8 cellular contexts compared by ENCODE assay signal in the genomic region with DNA sequence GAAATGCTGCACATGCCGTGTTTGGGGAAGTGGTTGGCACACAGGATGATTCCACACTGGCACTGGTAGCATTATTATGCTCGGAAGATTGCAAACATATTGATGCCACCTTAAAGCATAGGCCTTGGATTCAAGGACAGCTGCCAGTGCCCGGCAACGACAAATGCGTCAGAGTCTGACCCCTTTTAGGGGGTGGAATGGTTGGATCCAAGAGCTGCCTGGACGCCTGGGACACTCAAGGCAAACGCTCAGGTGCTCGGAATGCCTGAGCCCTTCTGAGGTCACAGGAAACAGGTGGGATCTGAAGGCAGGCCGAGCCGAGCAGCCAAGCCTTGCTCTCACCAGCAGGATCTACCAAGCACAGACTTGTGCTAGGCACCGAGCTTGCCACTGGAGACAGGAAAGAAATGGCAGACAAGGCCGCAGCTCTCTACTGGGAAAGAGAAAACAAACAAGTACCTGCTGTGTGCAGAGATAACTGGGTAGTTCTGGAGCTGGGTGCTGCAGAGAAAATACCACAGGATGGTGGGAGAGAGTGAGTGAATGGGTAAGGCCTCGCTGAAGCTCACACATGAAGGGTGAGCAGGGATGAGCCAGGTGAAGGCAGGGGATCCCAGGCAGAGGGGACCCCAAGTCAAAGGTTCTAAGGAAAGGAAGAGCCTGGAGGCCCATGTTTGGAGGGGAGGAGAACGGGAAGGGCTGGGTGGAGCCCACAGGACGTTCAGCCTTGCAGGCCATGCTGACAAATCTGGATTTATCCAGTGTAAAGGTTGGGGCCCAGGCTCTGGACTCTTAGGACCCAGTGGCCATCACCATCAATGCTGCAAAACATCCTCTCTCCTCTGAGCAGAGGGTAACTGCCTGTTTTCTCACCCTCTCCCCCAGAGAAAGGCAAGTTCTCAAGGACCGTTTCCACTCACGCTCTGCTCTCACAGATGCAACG. TPM values are rescaled to one million over a fixed set of nuclear protein-coding genes. Genes with fewer than 3 reads are reported as not detected.
DNase-seq lines count a peak whose midpoint lies in the region; ATAC-seq and TF ChIP-seq lines count a peak whose summit lies in the region.

No MANE protein-coding gene starts in this region.

- H3K4me1 ChIP-seq in heart left ventricle (peaks cover 8 to 91% (median 63%) of the 10 kb centered on the region in 12 donors), breast epithelium (peaks cover 0 to 14% of the 10 kb centered on the region in 2 donors), mesodermal cell (ENCODE audit: control insufficient read depth, insufficient read depth, low read length, poor library complexity, severe bottlenecking) (peaks cover 23% of the 10 kb centered on the region)

- intact Hi-C loops in heart left ventricle (cut with DNase I) = loop anchor here in 1 of 10 donors (10.0 kb wide), 1 partner anchor 164 kb away; a partner anchor contains a TSS
- intact Hi-C loops in cardiac septum (cut with DNase I) = loop anchor here (5.0 kb wide), 2 partner anchors 61 to 166 kb away; no protein-coding TSS in a partner anchor
- intact Hi-C loops in breast epithelium (cut with DNase I; ENCODE audit: low total_unique reads) = no loop called here

- TF ChIP-seq POLR2A in heart left ventricle (IDR thresholded peaks at IDR 0.05) (no peak), breast epithelium (IDR thresholded peaks at IDR 0.05) (no peak)

- H3K4me3 ChIP-seq in heart left ventricle (peak overlapping the region in 3 of 12 donors; percentile 3 to 13 (median 6)), breast epithelium (peak overlapping the region in 1 of 3 donors; percentile 8), mesodermal cell (ENCODE audit: extremely low read depth, insufficient read depth, low read length, poor library complexity, severe bottlenecking) (no peak overlapping the region), MG63 (no peak overlapping the region)

- H3K27ac ChIP-seq in heart left ventricle (peak overlapping the region in 11 of 12 donors; percentile 21 to 77 (median 51)), breast epithelium (peak overlapping the region; percentile 66 to 75), mesodermal cell (ENCODE audit: low read depth, low read length, severe bottlenecking) (peak overlapping the region; percentile 69)

- ATAC-seq in heart left ventricle (peak; percentile 2 to 31 (median 20)), GM21447 (IDR thresholded peaks at IDR 0.05; ENCODE audit: unreplicated experiment) (no peak), GM19455 (IDR thresholded peaks at IDR 0.05; ENCODE audit: unreplicated experiment) (no peak)

- H3K36me3 ChIP-seq in heart left ventricle (peaks cover 0 to 27% (median 4%) of the 10 kb centered on the region in 9 donors), breast epithelium (no peaks in the 10 kb centered on the region), mesodermal cell (ENCODE audit: control insufficient read depth, insufficient read depth, low read length) (peaks cover 64% of the 10 kb centered on the region), MG63 (peaks cover 3% of the 10 kb centered on the region)

- WGBS in heart left ventricle, 4 donors = 35 to 40% (median 38%) methylated on average over 18 of the region's 18 CpGs
- 83 to 88% methylated on average over 17 of the region's 18 CpGs for WGBS in mesodermal cell (ENCODE audit: insufficient coverage in 2 of 2), 2 experiments

- TF ChIP-seq CTCF in heart left ventricle (IDR thresholded peaks at IDR 0.05) = no peak
- TF ChIP-seq CTCF in breast epithelium (IDR thresholded peaks at IDR 0.05) = no peak

- no peaks in the 10 kb centered on the region for H3K9me3 ChIP-seq in heart left ventricle
- no peaks in the 10 kb centered on the region for H3K9me3 ChIP-seq in breast epithelium
- H3K9me3 ChIP-seq in mesodermal cell (ENCODE audit: control insufficient read depth, low read length) = no peaks in the 10 kb centered on the region
- no peaks in the 10 kb centered on the region for H3K9me3 ChIP-seq in MG63

- DNase-seq in heart left ventricle = peak in 1 of 5 donors; percentile 46
- no peak for DNase-seq in cardiac septum (ENCODE audit: low spot score)
- DNase-seq in breast epithelium (ENCODE audit: low spot score in 2 of 2) = no peak
- no peak for DNase-seq in MG63
- no peak for DNase-seq in LoVo (ENCODE audit: low spot score)

- H3K27me3 ChIP-seq in heart left ventricle = no peaks in the 10 kb centered on the region
- no peaks in the 10 kb centered on the region for H3K27me3 ChIP-seq in breast epithelium
- H3K27me3 ChIP-seq in MG63 = no peaks in the 10 kb centered on the region

RNA-seq across cellular contexts. Expression of a gene that starts 9.2 kb away (rescaled TPM):
- 10 to 100 TPM; 48.9 to 80.7 (median 58.0) TPM for total RNA-seq in heart left ventricle
- polyA plus RNA-seq in heart left ventricle = 10 to 100 TPM; 29.4 to 59.7 TPM
- total RNA-seq in cardiac septum = 49.0 TPM
- total RNA-seq in breast epithelium = 10 to 100 TPM; 54.4 to 66.2 (median 64.9) TPM
- polyA plus RNA-seq in mesodermal cell (2013, experiment 1 of 2) = 62.1 TPM
- 52.9 TPM for polyA plus RNA-seq in mesodermal cell (2013, experiment 2 of 2)
- total RNA-seq in MG63 (2014; rRNA removed; shearing (Covaris generic); ENCODE audit: low replicate concordance) = 43.4 and 54.4 TPM in 2 replicates

RNA-seq across cellular contexts. Expression of a gene that starts 54.6 kb away (rescaled TPM):
- total RNA-seq in heart left ventricle (1 to 10 TPM; 1.2 to 6.2 (median 3.3) TPM), cardiac septum (2.7 TPM), breast epithelium (10 to 100 TPM in 2 of 3 donors, 1 to 10 TPM in 1; 9.4 to 19.0 (median 16.4) TPM)
- 1 to 10 TPM; 2.4 to 4.8 TPM for polyA plus RNA-seq in heart left ventricle
- 3.2 TPM for polyA plus RNA-seq in mesodermal cell (2013, experiment 1 of 2)
- polyA plus RNA-seq in mesodermal cell (2013, experiment 2 of 2) = 3.2 TPM
- 0.30 and 0.36 TPM in 2 replicates for total RNA-seq in MG63 (2014; rRNA removed; shearing (Covaris generic); ENCODE audit: low replicate concordance)

Comparison
In these comparisons a context has a peak if more than half of its experiments do, and no peak if none do; other contexts are left out.
1. ATAC-seq: peak in heart left ventricle (4 of 4); none in GM21447 (single experiment) and GM19455 (single experiment).
2. Peak in every context shown above with its lines, with median percentiles within 50 percentile points of each other: H3K27ac ChIP-seq.